ENCODE assay signal across 1 cellular context in the genomic region with DNA sequence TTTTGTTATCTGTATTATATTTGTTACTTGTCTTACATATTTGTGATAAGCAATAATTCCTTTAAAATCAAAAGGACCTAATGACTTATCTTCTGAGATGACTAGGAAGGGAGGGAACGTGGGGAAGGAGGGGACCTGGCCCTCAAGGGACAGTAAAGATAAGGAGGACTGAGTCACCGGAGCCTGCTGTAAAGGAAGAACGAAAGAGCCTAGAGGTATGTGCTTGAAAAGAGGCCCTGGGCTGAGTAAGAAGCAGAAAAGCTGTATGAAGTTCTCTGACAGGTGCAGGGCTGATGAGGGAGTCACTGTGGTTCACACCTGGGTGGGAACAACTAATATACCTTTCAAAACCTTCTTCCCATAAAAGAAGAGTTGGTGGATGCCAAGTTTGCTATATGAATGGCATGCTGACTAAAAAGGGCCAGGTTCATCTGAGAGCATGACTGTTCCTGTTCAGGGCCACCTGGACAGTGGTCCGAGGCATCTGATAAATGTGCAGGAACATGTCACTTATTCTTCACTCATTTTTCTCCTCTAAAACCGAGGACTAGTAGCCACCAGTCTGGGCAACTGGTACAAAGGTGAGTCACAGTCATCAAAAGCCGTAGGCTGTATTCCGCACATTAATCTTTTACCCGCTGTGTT.
TF ChIP-seq lines count a peak whose summit lies in the region.

No MANE protein-coding gene starts in this region.

TF ChIP-seq in HEK293, 187 proteins besides CTCF, POLR2A, EP300 and RAD21 (continued from another document):
- TF ChIP-seq, protein P1, sequence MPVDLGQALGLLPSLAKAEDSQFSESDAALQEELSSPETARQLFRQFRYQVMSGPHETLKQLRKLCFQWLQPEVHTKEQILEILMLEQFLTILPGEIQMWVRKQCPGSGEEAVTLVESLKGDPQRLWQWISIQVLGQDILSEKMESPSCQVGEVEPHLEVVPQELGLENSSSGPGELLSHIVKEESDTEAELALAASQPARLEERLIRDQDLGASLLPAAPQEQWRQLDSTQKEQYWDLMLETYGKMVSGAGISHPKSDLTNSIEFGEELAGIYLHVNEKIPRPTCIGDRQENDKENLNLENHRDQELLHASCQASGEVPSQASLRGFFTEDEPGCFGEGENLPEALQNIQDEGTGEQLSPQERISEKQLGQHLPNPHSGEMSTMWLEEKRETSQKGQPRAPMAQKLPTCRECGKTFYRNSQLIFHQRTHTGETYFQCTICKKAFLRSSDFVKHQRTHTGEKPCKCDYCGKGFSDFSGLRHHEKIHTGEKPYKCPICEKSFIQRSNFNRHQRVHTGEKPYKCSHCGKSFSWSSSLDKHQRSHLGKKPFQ (tag by site-specific recombination; IDR thresholded peaks at IDR 0.05) = peak; percentile 18; the same call in 1 of the 2 replicates
- no peak for TF ChIP-seq ZNF501 (tag by site-specific recombination; IDR thresholded peaks at IDR 0.05)
- TF ChIP-seq, protein P2, sequence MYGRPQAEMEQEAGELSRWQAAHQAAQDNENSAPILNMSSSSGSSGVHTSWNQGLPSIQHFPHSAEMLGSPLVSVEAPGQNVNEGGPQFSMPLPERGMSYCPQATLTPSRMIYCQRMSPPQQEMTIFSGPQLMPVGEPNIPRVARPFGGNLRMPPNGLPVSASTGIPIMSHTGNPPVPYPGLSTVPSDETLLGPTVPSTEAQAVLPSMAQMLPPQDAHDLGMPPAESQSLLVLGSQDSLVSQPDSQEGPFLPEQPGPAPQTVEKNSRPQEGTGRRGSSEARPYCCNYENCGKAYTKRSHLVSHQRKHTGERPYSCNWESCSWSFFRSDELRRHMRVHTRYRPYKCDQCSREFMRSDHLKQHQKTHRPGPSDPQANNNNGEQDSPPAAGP (tag by site-specific recombination; IDR thresholded peaks at IDR 0.05) = peak; percentile 66
- TF ChIP-seq, protein P3, sequence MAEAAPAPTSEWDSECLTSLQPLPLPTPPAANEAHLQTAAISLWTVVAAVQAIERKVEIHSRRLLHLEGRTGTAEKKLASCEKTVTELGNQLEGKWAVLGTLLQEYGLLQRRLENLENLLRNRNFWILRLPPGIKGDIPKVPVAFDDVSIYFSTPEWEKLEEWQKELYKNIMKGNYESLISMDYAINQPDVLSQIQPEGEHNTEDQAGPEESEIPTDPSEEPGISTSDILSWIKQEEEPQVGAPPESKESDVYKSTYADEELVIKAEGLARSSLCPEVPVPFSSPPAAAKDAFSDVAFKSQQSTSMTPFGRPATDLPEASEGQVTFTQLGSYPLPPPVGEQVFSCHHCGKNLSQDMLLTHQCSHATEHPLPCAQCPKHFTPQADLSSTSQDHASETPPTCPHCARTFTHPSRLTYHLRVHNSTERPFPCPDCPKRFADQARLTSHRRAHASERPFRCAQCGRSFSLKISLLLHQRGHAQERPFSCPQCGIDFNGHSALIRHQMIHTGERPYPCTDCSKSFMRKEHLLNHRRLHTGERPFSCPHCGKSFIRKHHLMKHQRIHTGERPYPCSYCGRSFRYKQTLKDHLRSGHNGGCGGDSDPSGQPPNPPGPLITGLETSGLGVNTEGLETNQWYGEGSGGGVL (tag by site-specific recombination; IDR thresholded peaks at IDR 0.05) = 0 out of 2 replicates have a peak, but pooled peaks have one; percentile 38
- TF ChIP-seq, protein P4, sequence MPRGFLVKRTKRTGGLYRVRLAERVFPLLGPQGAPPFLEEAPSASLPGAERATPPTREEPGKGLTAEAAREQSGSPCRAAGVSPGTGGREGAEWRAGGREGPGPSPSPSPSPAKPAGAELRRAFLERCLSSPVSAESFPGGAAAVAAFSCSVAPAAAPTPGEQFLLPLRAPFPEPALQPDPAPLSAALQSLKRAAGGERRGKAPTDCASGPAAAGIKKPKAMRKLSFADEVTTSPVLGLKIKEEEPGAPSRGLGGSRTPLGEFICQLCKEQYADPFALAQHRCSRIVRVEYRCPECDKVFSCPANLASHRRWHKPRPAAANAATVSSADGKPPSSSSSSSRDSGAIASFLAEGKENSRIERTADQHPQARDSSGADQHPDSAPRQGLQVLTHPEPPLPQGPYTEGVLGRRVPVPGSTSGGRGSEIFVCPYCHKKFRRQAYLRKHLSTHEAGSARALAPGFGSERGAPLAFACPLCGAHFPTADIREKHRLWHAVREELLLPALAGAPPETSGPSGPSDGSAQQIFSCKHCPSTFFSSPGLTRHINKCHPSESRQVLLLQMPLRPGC (tag by site-specific recombination; IDR thresholded peaks at IDR 0.05) = no peak
- no peak for TF ChIP-seq ZNF707 (tag by site-specific recombination; IDR thresholded peaks at IDR 0.05)
- peak; percentile 46; the same call in 1 of the 2 replicates for TF ChIP-seq WT1 (tag by site-specific recombination; IDR thresholded peaks at IDR 0.05)
- no peak for TF ChIP-seq SCRT2 (tag by site-specific recombination; IDR thresholded peaks at IDR 0.05)
- TF ChIP-seq, protein P5, sequence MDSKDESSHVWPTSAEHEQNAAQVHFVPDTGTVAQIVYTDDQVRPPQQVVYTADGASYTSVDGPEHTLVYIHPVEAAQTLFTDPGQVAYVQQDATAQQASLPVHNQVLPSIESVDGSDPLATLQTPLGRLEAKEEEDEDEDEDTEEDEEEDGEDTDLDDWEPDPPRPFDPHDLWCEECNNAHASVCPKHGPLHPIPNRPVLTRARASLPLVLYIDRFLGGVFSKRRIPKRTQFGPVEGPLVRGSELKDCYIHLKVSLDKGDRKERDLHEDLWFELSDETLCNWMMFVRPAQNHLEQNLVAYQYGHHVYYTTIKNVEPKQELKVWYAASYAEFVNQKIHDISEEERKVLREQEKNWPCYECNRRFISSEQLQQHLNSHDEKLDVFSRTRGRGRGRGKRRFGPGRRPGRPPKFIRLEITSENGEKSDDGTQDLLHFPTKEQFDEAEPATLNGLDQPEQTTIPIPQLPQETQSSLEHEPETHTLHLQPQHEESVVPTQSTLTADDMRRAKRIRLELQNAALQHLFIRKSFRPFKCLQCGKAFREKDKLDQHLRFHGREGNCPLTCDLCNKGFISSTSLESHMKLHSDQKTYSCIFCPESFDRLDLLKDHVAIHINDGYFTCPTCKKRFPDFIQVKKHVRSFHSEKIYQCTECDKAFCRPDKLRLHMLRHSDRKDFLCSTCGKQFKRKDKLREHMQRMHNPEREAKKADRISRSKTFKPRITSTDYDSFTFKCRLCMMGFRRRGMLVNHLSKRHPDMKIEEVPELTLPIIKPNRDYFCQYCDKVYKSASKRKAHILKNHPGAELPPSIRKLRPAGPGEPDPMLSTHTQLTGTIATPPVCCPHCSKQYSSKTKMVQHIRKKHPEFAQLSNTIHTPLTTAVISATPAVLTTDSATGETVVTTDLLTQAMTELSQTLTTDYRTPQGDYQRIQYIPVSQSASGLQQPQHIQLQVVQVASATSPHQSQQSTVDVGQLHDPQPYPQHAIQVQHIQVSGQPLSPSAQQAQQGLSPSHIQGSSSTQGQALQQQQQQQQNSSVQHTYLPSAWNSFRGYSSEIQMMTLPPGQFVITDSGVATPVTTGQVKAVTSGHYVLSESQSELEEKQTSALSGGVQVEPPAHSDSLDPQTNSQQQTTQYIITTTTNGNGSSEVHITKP (tag by site-specific recombination; IDR thresholded peaks at IDR 0.05) = no peak; the same call in 1 of the 2 replicates
- TF ChIP-seq OSR2 (tag by site-specific recombination; IDR thresholded peaks at IDR 0.05) = peak; percentile 34; the same call in 1 of the 2 replicates
- TF ChIP-seq ZNF621 (tag by site-specific recombination; IDR thresholded peaks at IDR 0.05) = no peak
